ENCODE assay signal across 15 cellular contexts in genomic region chr6:146997062-146997461, GRCh38.
DNase-seq lines count a peak whose midpoint lies in the region; ATAC-seq, FAIRE-seq and TF ChIP-seq lines count a peak whose summit lies in the region.
"Had no signal": no experiment of that assay in that cellular context is flagged by ENCODE, and none has a peak within 500 bp of the region (broad histone marks: within the 10 kb centered on the region; RNA-seq: fewer than 3 reads in every experiment).

No MANE protein-coding gene starts in this region.

- TF ChIP-seq POLR2A in K562 (conservative IDR thresholded peaks at IDR 0.05): no peak

- peaks cover 0 to 18% of the 10 kb centered on the region in 2 experiments; a peak in 2 of 5 replicates for H3K4me1 ChIP-seq in K562 (replicated peaks in 1 of 2; ENCODE audit: control insufficient read depth in 2 of 2, insufficient read depth in 2 of 2, low read length in 2 of 2)

- H3K79me2 ChIP-seq in K562 (ENCODE audit: control insufficient read depth, insufficient read depth, low read length): no peaks in the 10 kb centered on the region

- no peak overlapping the region for H3K4me3 ChIP-seq in K562
- H3K4me3 ChIP-seq: coronary artery, suprapubic skin had no signal

- no peaks in the 10 kb centered on the region for H3K9me3 ChIP-seq in K562 (replicated peaks; ENCODE audit: control insufficient read depth, insufficient read depth, low read depth, low read length)
- H3K9me3 ChIP-seq: suprapubic skin had no signal

- no peak overlapping the region for H3K27ac ChIP-seq in K562 (ENCODE audit: extremely low read depth, low read depth, low read length)
- H3K27ac ChIP-seq: coronary artery, HL-60, suprapubic skin, WERI-Rb-1 had no signal

- no peak overlapping the region; the same call in 1 of the 2 replicates for H2AFZ ChIP-seq in K562 (ENCODE audit: low read depth, low read length)

- no peak overlapping the region for H3K9ac ChIP-seq in K562 (ENCODE audit: insufficient read depth in 1 of 2, low read depth in 2 of 2, low read length in 2 of 2)

- peak; percentile 18 for DNase-seq in AG08396 (ENCODE audit: low spot score)
- DNase-seq in LHCN-M2 (ENCODE audit: low read depth): peak; percentile 81
- DNase-seq in K562 (ENCODE audit: extremely low read depth in 1 of 4, low spot score in 3 of 4): peak in 1 of 4 experiments; percentile 57
- peak; percentile 38 for DNase-seq in hepatic stellate cell (ENCODE audit: low spot score)
- DNase-seq in NCI-H1105 (lab: John Stamatoyannopoulos, UW): no peak
- no peak for DNase-seq in NCI-H2171 treated with DMSO at 0.1 percent for 48 hours (lab: John Stamatoyannopoulos, UW)
- DNase-seq in NCI-H2029 treated with DMSO at 0.1 percent for 48 hours (lab: John Stamatoyannopoulos, UW): no peak
- DNase-seq: DMS 273 treated with DMSO at 0.1 percent for 48 hours, mesendoderm, MM.1S, WERI-Rb-1 had no signal

- no peak for TF ChIP-seq CTCF in K562 (IDR thresholded peaks at IDR 0.05 in 2 of 3, conservative IDR thresholded peaks at IDR 0.05 in 1 of 3; ENCODE audit: insufficient read depth in 2 of 3, low read depth in 1 of 3, low read length in 3 of 3)

- intact Hi-C loops in K562 (cut with micrococcal nuclease): no loop called here

- no TSS peak for BruUV-seq in K562 (replicated peaks; lab: Mats Ljungman, UMichigan)

- TF ChIP-seq EP300 in K562 (IDR thresholded peaks at IDR 0.05; ENCODE audit: low read length): no peak

- no peaks in the 10 kb centered on the region for H3K36me3 ChIP-seq in K562 (ENCODE audit: control insufficient read depth, insufficient read depth, low read length)
- H3K36me3 ChIP-seq: suprapubic skin, WERI-Rb-1 had no signal

- WGBS in K562 (ENCODE audit: insufficient coverage, low coverage, missing lambda C conversion rate): 45% methylated on average over 1 of the region's 1 CpG

- no peak for TF ChIP-seq RAD21 in K562 (CRISPR knock-in tag; conservative IDR thresholded peaks at IDR 0.05 in 1 of 2, IDR thresholded peaks at IDR 0.05 in 1 of 2)

- POLR2A ChIA-PET in K562 (lab: Yijun Ruan, JAX): interaction anchor here (0.6 to 1.3 kb wide), 2 partner anchors 10 to 116 kb away, joined by 3 to 4 read pairs; no protein-coding TSS in a partner anchor

- H3K4me2 ChIP-seq in K562 (ENCODE audit: insufficient read depth, low read length): no peak overlapping the region

- CTCF ChIA-PET in K562 (lab: Yijun Ruan, JAX; ENCODE audit: low intra/inter-chr PET ratio): no interaction called here

- H3K27me3 ChIP-seq in K562 (ENCODE audit: control insufficient read depth in 2 of 2, insufficient read depth in 2 of 2, low read length in 2 of 2): no peaks in the 10 kb centered on the region
- H3K27me3 ChIP-seq: suprapubic skin had no signal

- peak; percentile 24; the same call in 1 of the 3 replicates for ATAC-seq in K562
- ATAC-seq in GM19324 (IDR thresholded peaks at IDR 0.05; ENCODE audit: low FRiP score, unreplicated experiment): no peak

- in situ Hi-C loops in K562 (cut with MboI): no loop called here

- no peaks in the 10 kb centered on the region for H4K20me1 ChIP-seq in K562 (replicated peaks; ENCODE audit: control insufficient read depth, insufficient read depth, low read length)

- FAIRE-seq in K562 (lab: Jason Lieb, UNC): no peak

- no peaks in the 10 kb centered on the region for H3K9me1 ChIP-seq in K562 (ENCODE audit: control insufficient read depth, insufficient read depth, low read length)

TF ChIP-seq in K562, 482 proteins besides CTCF, POLR2A, EP300 and RAD21 (continues in another document):
- TF ChIP-seq ZNF780A (CRISPR knock-in tag; IDR thresholded peaks at IDR 0.05): no peak
- TF ChIP-seq, protein P1, sequence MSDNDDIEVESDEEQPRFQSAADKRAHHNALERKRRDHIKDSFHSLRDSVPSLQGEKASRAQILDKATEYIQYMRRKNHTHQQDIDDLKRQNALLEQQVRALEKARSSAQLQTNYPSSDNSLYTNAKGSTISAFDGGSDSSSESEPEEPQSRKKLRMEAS (CRISPR knock-in tag; IDR thresholded peaks at IDR 0.05): no peak
- TF ChIP-seq ZBTB5 (IDR thresholded peaks at IDR 0.05): no peak
- no peak for TF ChIP-seq MBD2 (IDR thresholded peaks at IDR 0.05; ENCODE audit: borderline replicate concordance, low read depth)
- peak; percentile 52; the same call in 1 of the 2 replicates for TF ChIP-seq JUN (IDR thresholded peaks at IDR 0.05; ENCODE audit: borderline replicate concordance, low read depth, low read length)
- no peak for TF ChIP-seq JUN (CRISPR knock-in tag; IDR thresholded peaks at IDR 0.05; ENCODE audit: borderline replicate concordance)
- TF ChIP-seq ZNF253 (CRISPR knock-in tag; conservative IDR thresholded peaks at IDR 0.05): no peak
- peak; percentile 5; the same call in 1 of the 2 replicates for TF ChIP-seq ZNF384 (IDR thresholded peaks at IDR 0.05; ENCODE audit: low read depth, low read length)
- TF ChIP-seq, protein P2, sequence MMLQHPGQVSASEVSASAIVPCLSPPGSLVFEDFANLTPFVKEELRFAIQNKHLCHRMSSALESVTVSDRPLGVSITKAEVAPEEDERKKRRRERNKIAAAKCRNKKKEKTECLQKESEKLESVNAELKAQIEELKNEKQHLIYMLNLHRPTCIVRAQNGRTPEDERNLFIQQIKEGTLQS (IDR thresholded peaks at IDR 0.05): peak; percentile 58; the same call in 1 of the 2 replicates
- TF ChIP-seq, protein P2 (CRISPR knock-in tag; conservative IDR thresholded peaks at IDR 0.05): no peak
- peak; percentile 78 for TF ChIP-seq JUND (IDR thresholded peaks at IDR 0.05; ENCODE audit: borderline replicate concordance, low read depth, low read length)
- no peak for TF ChIP-seq JUND (tag; IDR thresholded peaks at IDR 0.05; ENCODE audit: borderline replicate concordance, low read depth, low read length)
- no peak for TF ChIP-seq ZNF445 (CRISPR knock-in tag; IDR thresholded peaks at IDR 0.05; ENCODE audit: low read depth)
- TF ChIP-seq MAFK (IDR thresholded peaks at IDR 0.05; ENCODE audit: low read length): 0 out of 2 replicates have a peak, but pooled peaks have one; percentile 28
- TF ChIP-seq SMARCA4 (IDR thresholded peaks at IDR 0.05): 0 out of 2 replicates have a peak, but pooled peaks have one; percentile 40
- TF ChIP-seq, protein P3, sequence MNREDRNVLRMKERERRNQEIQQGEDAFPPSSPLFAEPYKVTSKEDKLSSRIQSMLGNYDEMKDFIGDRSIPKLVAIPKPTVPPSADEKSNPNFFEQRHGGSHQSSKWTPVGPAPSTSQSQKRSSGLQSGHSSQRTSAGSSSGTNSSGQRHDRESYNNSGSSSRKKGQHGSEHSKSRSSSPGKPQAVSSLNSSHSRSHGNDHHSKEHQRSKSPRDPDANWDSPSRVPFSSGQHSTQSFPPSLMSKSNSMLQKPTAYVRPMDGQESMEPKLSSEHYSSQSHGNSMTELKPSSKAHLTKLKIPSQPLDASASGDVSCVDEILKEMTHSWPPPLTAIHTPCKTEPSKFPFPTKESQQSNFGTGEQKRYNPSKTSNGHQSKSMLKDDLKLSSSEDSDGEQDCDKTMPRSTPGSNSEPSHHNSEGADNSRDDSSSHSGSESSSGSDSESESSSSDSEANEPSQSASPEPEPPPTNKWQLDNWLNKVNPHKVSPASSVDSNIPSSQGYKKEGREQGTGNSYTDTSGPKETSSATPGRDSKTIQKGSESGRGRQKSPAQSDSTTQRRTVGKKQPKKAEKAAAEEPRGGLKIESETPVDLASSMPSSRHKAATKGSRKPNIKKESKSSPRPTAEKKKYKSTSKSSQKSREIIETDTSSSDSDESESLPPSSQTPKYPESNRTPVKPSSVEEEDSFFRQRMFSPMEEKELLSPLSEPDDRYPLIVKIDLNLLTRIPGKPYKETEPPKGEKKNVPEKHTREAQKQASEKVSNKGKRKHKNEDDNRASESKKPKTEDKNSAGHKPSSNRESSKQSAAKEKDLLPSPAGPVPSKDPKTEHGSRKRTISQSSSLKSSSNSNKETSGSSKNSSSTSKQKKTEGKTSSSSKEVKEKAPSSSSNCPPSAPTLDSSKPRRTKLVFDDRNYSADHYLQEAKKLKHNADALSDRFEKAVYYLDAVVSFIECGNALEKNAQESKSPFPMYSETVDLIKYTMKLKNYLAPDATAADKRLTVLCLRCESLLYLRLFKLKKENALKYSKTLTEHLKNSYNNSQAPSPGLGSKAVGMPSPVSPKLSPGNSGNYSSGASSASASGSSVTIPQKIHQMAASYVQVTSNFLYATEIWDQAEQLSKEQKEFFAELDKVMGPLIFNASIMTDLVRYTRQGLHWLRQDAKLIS (CRISPR knock-in tag; IDR thresholded peaks at IDR 0.05): no peak
- TF ChIP-seq MAFG (tag; conservative IDR thresholded peaks at IDR 0.05): peak; percentile 67
- TF ChIP-seq ZNF316 (IDR thresholded peaks at IDR 0.05): peak; percentile 37; the same call in 1 of the 2 replicates
- TF ChIP-seq PML (IDR thresholded peaks at IDR 0.05; ENCODE audit: low read length): no peak
- no peak for TF ChIP-seq TEAD4 (IDR thresholded peaks at IDR 0.05; ENCODE audit: low read length)
- no peak for TF ChIP-seq TEAD4 (CRISPR knock-in tag; IDR thresholded peaks at IDR 0.05; ENCODE audit: borderline replicate concordance)
- TF ChIP-seq MTA2 (IDR thresholded peaks at IDR 0.05; ENCODE audit: low read depth): no peak
- TF ChIP-seq HIVEP1 (CRISPR knock-in tag; IDR thresholded peaks at IDR 0.05): no peak
- no peak for TF ChIP-seq DPF2 (IDR thresholded peaks at IDR 0.05)
- no peak for TF ChIP-seq FIP1L1 (IDR thresholded peaks at IDR 0.05; ENCODE audit: low read depth, low read length, poor library complexity, severe bottlenecking)
- peak; percentile 85 for TF ChIP-seq FOSL1 (tag; conservative IDR thresholded peaks at IDR 0.05)

Comparison
In these comparisons a context has a peak if more than half of its experiments do, and no peak if none do; other contexts are left out.
1. DNase-seq: peak in AG08396 (single experiment), LHCN-M2 (single experiment) and hepatic stellate cell (single experiment); none in NCI-H1105 (single experiment), NCI-H2171 treated with DMSO at 0.1 percent for 48 hours (single experiment) and NCI-H2029 treated with DMSO at 0.1 percent for 48 hours (single experiment).